Comparison of ENCODE assay signal across 1 cellular context in the genomic region with DNA sequence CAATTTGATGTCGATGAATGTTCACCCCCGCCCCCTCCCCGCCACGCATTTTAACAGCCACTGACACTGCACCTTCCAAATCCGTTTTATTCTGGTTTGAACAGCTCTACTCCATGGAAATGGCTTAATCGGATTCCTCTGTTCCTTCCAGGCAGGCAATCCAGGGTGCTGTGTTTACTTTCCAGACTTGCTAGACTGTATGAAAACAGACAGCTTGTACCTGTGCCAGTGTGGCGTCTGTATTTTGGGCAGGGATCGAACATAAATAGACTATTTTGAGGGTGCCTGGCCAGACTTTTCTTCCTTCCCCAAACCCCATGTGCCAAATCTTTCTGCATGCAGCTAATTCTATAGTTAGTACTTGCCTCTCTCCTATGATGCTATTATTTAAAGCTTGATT.
TF ChIP-seq lines count a peak whose summit lies in the region.

No MANE protein-coding gene starts in this region.

TF ChIP-seq in SK-N-SH treated with all-trans-retinoic acid at 6 μM for 48 hours, 23 proteins besides CTCF, POLR2A, EP300 and RAD21 (continued from another document):
- TF ChIP-seq, protein P1, sequence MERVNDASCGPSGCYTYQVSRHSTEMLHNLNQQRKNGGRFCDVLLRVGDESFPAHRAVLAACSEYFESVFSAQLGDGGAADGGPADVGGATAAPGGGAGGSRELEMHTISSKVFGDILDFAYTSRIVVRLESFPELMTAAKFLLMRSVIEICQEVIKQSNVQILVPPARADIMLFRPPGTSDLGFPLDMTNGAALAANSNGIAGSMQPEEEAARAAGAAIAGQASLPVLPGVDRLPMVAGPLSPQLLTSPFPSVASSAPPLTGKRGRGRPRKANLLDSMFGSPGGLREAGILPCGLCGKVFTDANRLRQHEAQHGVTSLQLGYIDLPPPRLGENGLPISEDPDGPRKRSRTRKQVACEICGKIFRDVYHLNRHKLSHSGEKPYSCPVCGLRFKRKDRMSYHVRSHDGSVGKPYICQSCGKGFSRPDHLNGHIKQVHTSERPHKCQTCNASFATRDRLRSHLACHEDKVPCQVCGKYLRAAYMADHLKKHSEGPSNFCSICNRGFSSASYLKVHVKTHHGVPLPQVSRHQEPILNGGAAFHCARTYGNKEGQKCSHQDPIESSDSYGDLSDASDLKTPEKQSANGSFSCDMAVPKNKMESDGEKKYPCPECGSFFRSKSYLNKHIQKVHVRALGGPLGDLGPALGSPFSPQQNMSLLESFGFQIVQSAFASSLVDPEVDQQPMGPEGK (CRISPR knock-in tag; IDR thresholded peaks at IDR 0.05; ENCODE audit: borderline replicate concordance): no peak
- TF ChIP-seq ARNTL (CRISPR knock-in tag; IDR thresholded peaks at IDR 0.05; ENCODE audit: borderline replicate concordance, low read depth) (no peak), ZNF565 (CRISPR knock-in tag; conservative IDR thresholded peaks at IDR 0.05; ENCODE audit: low read depth) (no peak), CREB5 (CRISPR knock-in tag; IDR thresholded peaks at IDR 0.05; ENCODE audit: low read depth) (no peak), ZNF8 (CRISPR knock-in tag; IDR thresholded peaks at IDR 0.05) (no peak), ZFP3 (CRISPR knock-in tag; IDR thresholded peaks at IDR 0.05) (no peak), RARB (CRISPR knock-in tag; IDR thresholded peaks at IDR 0.05) (no peak)
- TF ChIP-seq, protein P2, sequence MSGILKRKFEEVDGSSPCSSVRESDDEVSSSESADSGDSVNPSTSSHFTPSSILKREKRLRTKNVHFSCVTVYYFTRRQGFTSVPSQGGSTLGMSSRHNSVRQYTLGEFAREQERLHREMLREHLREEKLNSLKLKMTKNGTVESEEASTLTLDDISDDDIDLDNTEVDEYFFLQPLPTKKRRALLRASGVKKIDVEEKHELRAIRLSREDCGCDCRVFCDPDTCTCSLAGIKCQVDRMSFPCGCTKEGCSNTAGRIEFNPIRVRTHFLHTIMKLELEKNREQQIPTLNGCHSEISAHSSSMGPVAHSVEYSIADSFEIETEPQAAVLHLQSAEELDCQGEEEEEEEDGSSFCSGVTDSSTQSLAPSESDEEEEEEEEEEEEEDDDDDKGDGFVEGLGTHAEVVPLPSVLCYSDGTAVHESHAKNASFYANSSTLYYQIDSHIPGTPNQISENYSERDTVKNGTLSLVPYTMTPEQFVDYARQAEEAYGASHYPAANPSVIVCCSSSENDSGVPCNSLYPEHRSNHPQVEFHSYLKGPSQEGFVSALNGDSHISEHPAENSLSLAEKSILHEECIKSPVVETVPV (CRISPR knock-in tag; IDR thresholded peaks at IDR 0.05): no peak
